Comparison of ENCODE assay signal across 27 cellular contexts in the genomic region with DNA sequence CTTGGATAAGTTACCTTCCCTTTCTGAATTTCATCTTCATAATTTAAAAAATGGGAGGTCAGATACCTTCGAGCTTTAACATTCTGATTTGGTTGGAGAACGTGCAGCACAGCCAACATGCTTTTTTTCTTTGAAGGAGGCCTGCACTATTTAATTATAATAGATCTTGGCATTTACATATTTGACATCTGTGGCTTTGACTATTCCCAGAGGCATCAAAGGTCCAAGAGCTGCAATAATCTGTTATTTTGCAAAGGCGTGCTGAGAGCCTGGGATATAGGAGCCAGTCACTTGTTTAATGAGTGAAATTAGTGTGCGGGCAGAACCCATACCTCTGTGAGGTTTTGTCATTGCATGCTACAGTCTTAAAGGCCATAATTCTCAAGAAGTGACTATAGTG.
"Had no signal": no experiment of that assay in that cellular context is flagged by ENCODE, and none has a peak within 500 bp of the region (broad histone marks: within the 10 kb centered on the region; RNA-seq: fewer than 3 reads in every experiment).

No MANE protein-coding gene starts in this region.

- DNase-seq: natural killer cell; occipital lobe; ovary; posterior cingulate gyrus; psoas muscle; right cardiac atrium; right lobe of liver; sigmoid colon; small intestine; stimulated activated CD4-positive, alpha-beta T cell treated with anti-CD3 and anti-CD28 coated beads, Interleukin-15, amount 100 ng/mL, for 24 hours; stimulated activated CD4-positive, alpha-beta T cell treated with anti-CD3 and anti-CD28 coated beads, Interleukin-2, amount 100 ng/mL, for 24 hours; stimulated activated CD4-positive, alpha-beta T cell treated with anti-CD3 and anti-CD28 coated beads, Interleukin-2, amount 100 ng/mL, for 48 hours; stimulated activated CD4-positive, alpha-beta T cell treated with anti-CD3 and anti-CD28 coated beads, Interleukin-4, amount 100 ng/mL, for 24 hours; stimulated activated naive B cell treated with anti-CD40 and anti-IgM and Interleukin-4, amounts not matched to agents 10 μg/mL and 1 μg/mL and 100 μg/mL, for 72 hours; stimulated activated naive CD4-positive, alpha-beta T cell treated with Interleukin-2 at 50 U/mL for 16 hours; stomach; thyroid gland; upper lobe of left lung had no signal

- H3K36me3 ChIP-seq: neural progenitor cell, ovary, right lobe of liver, sigmoid colon, stomach, thoracic aorta, thyroid gland, tibial nerve, upper lobe of left lung, vagina had no signal

- H3K9ac ChIP-seq: neural progenitor cell, parathyroid adenoma had no signal

- H3K27ac ChIP-seq: neural progenitor cell, ovary, parathyroid adenoma, psoas muscle, right lobe of liver, sigmoid colon, stomach, thoracic aorta, thyroid gland, tibial nerve, upper lobe of left lung, vagina had no signal

- H3K27me3 ChIP-seq: ovary, right lobe of liver, sigmoid colon, thyroid gland, tibial nerve, upper lobe of left lung, vagina had no signal

- H3K36me3 Mint-ChIP-seq: natural killer cell; neural progenitor cell; stimulated activated effector memory CD8-positive, alpha-beta T cell treated with anti-CD3 and anti-CD28 coated beads, Interleukin-12 subunit alpha, Interleukin-12 subunit beta, amount 100 ng/mL, for 72 hours; stimulated activated naive B cell treated with anti-CD40 and anti-IgM and Interleukin-4, amounts not matched to agents 10 μg/mL and 1 μg/mL and 100 μg/mL, for 72 hours had no signal

- H3K4me1 ChIP-seq: neural progenitor cell, parathyroid adenoma, right lobe of liver, sigmoid colon, stomach, thyroid gland, tibial nerve, upper lobe of left lung, vagina had no signal

- H3K4me1 Mint-ChIP-seq: natural killer cell; nephron; neural progenitor cell; stimulated activated effector memory CD8-positive, alpha-beta T cell treated with anti-CD3 and anti-CD28 coated beads, Interleukin-12 subunit alpha, Interleukin-12 subunit beta, amount 100 ng/mL, for 72 hours; stimulated activated naive B cell treated with anti-CD40 and anti-IgM and Interleukin-4, amounts not matched to agents 10 μg/mL and 1 μg/mL and 100 μg/mL, for 72 hours had no signal

- H3K9me3 Mint-ChIP-seq: natural killer cell; nephron; stimulated activated effector memory CD8-positive, alpha-beta T cell treated with anti-CD3 and anti-CD28 coated beads, Interleukin-12 subunit alpha, Interleukin-12 subunit beta, amount 100 ng/mL, for 72 hours; stimulated activated naive B cell treated with anti-CD40 and anti-IgM and Interleukin-4, amounts not matched to agents 10 μg/mL and 1 μg/mL and 100 μg/mL, for 72 hours; stimulated activated naive CD8-positive, alpha-beta T cell treated with anti-CD3 and anti-CD28 coated beads, Interleukin-15, Interleukin-2, amounts not matched to agents 100 ng/mL and 50 ng/mL, for 24 hours had no signal

- H3K4me3 ChIP-seq: neural progenitor cell, ovary, psoas muscle, right lobe of liver, sigmoid colon, stomach, thoracic aorta, thyroid gland, tibial nerve, upper lobe of left lung, vagina had no signal

- H3K79me2 ChIP-seq: parathyroid adenoma had no signal

- H3K4me3 Mint-ChIP-seq: natural killer cell; nephron; neural progenitor cell; stimulated activated effector memory CD8-positive, alpha-beta T cell treated with anti-CD3 and anti-CD28 coated beads, Interleukin-12 subunit alpha, Interleukin-12 subunit beta, amount 100 ng/mL, for 72 hours; stimulated activated naive B cell treated with anti-CD40 and anti-IgM and Interleukin-4, amounts not matched to agents 10 μg/mL and 1 μg/mL and 100 μg/mL, for 72 hours; stimulated activated naive CD8-positive, alpha-beta T cell treated with anti-CD3 and anti-CD28 coated beads, Interleukin-15, Interleukin-2, amounts not matched to agents 100 ng/mL and 50 ng/mL, for 24 hours had no signal

- H3K9me3 ChIP-seq: ovary, psoas muscle, right lobe of liver, sigmoid colon, stomach, thoracic aorta, thyroid gland, tibial nerve, upper lobe of left lung, vagina had no signal

- H2AFZ ChIP-seq: neural progenitor cell, parathyroid adenoma had no signal

- H3K27ac Mint-ChIP-seq: natural killer cell; nephron; neural progenitor cell; progenitor cell of endocrine pancreas; stimulated activated effector memory CD8-positive, alpha-beta T cell treated with anti-CD3 and anti-CD28 coated beads, Interleukin-12 subunit alpha, Interleukin-12 subunit beta, amount 100 ng/mL, for 72 hours; stimulated activated naive B cell treated with anti-CD40 and anti-IgM and Interleukin-4, amounts not matched to agents 10 μg/mL and 1 μg/mL and 100 μg/mL, for 72 hours; stimulated activated naive CD8-positive, alpha-beta T cell treated with anti-CD3 and anti-CD28 coated beads, Interleukin-15, Interleukin-2, amounts not matched to agents 100 ng/mL and 50 ng/mL, for 24 hours had no signal

- ATAC-seq: natural killer cell; psoas muscle; right cardiac atrium; right lobe of liver; stimulated activated effector memory CD8-positive, alpha-beta T cell treated with anti-CD3 and anti-CD28 coated beads, Interleukin-12 subunit alpha, Interleukin-12 subunit beta, amount 100 ng/mL, for 72 hours; stimulated activated naive B cell treated with anti-CD40 and anti-IgM and Interleukin-4, amounts not matched to agents 10 μg/mL and 1 μg/mL and 100 μg/mL, for 72 hours had no signal

- H3K4me2 ChIP-seq: neural progenitor cell had no signal
